In genomic region chr2:241553981-241554380, GRCh38 we compare ENCODE assay signal across 14 cellular contexts. TPM values are rescaled to one million over a fixed set of nuclear protein-coding genes. Genes with fewer than 3 reads are reported as not detected.
A peak's percentile ranks its signal among the peaks of the same experiment; 100 is the strongest.
DNase-seq lines count a peak whose midpoint lies in the region; ATAC-seq and TF ChIP-seq lines count a peak whose summit lies in the region.
"Had no signal": no experiment of that assay in that cellular context is flagged by ENCODE, and none has a peak within 500 bp of the region (broad histone marks: within the 10 kb centered on the region; RNA-seq: fewer than 3 reads in every experiment).

No MANE protein-coding gene starts in this region.

- no peak overlapping the region for H3K4me3 Mint-ChIP-seq in activated CD8-positive, alpha-beta T cell treated with anti-CD3 and anti-CD28 coated beads, Interleukin-2, amount 10 ng/mL, durations not matched to agents 7 days and 5 days
- no peak overlapping the region for H3K4me3 Mint-ChIP-seq in activated CD8-positive, alpha-beta T cell treated with anti-CD3 and anti-CD28 coated beads for 36 hours
- H3K4me3 Mint-ChIP-seq in H9: no peak overlapping the region
- H3K4me3 Mint-ChIP-seq: CD4-positive, CD25-positive, alpha-beta regulatory T cell had no signal

- H4K20me1 ChIP-seq in H9 (ENCODE audit: control insufficient read depth, insufficient read depth, insufficient read length): no peaks in the 10 kb centered on the region

- peaks cover 5% of the 10 kb centered on the region; the same call in 1 of the 2 replicates for H3K4me1 ChIP-seq in H9 (ENCODE audit: insufficient read depth, low read length)
- H3K4me1 ChIP-seq in subcutaneous abdominal adipose tissue (ENCODE audit: control insufficient read depth in 5 of 5, insufficient read depth in 5 of 5, low read length in 5 of 5): peaks cover 8 to 68% (median 61%) of the 10 kb centered on the region in 5 donors
- peaks cover 21% of the 10 kb centered on the region for H3K4me1 ChIP-seq in lower lobe of right lung

- no peak overlapping the region for H3K56ac ChIP-seq in H9 (ENCODE audit: insufficient read length, low read depth, low read length)

- no peaks in the 10 kb centered on the region for H3K9me3 ChIP-seq in H9 (ENCODE audit: control insufficient read depth, low read depth, low read length)
- H3K9me3 ChIP-seq in subcutaneous abdominal adipose tissue (ENCODE audit: control insufficient read depth in 5 of 5, low read length in 5 of 5): peaks cover 0 to 6% (median 5%) of the 10 kb centered on the region in 5 donors
- H3K9me3 ChIP-seq in lower lobe of right lung: peaks cover 5% of the 10 kb centered on the region

- DNase-seq in activated CD8-positive, alpha-beta T cell treated with anti-CD3 and anti-CD28 coated beads, Interleukin-2, amount 10 ng/mL, durations not matched to agents 7 days and 5 days: no peak
- DNase-seq in activated CD8-positive, alpha-beta T cell treated with anti-CD3 and anti-CD28 coated beads for 36 hours: no peak
- peak; percentile 24 for DNase-seq in H9
- peak; percentile 44 for DNase-seq in islet precursor cell
- DNase-seq in lower lobe of right lung: no peak
- DNase-seq in substantia nigra (lab: John Stamatoyannopoulos, UW): no peak
- DNase-seq: 8988T; AML-193; CD4-positive, CD25-positive, alpha-beta regulatory T cell; DMS53; GF-D8 had no signal

- peaks cover 4% of the 10 kb centered on the region for H3K36me3 Mint-ChIP-seq in activated CD8-positive, alpha-beta T cell treated with anti-CD3 and anti-CD28 coated beads, Interleukin-2, amount 10 ng/mL, durations not matched to agents 7 days and 5 days (ENCODE audit: low read depth)
- H3K36me3 Mint-ChIP-seq in activated CD8-positive, alpha-beta T cell treated with anti-CD3 and anti-CD28 coated beads for 36 hours (ENCODE audit: low read depth): peaks cover 4% of the 10 kb centered on the region
- peaks cover 0 to 4% (median 3%) of the 10 kb centered on the region in 3 experiments; a peak in 3 of 7 replicates for H3K36me3 Mint-ChIP-seq in H9 (ENCODE audit: insufficient read depth in 1 of 3, low read depth in 3 of 3)
- H3K36me3 Mint-ChIP-seq: CD4-positive, CD25-positive, alpha-beta regulatory T cell had no signal

- H2AFZ ChIP-seq in H9 (ENCODE audit: low read length): no peak overlapping the region

- no peak overlapping the region for H3K4me3 ChIP-seq in subcutaneous abdominal adipose tissue (ENCODE audit: low read depth in 1 of 5, low read length in 5 of 5)
- H3K4me3 ChIP-seq in lower lobe of right lung: no peak overlapping the region
- H3K4me3 ChIP-seq: BLaER1 treated with 17β-estradiol and CSF1 and Interleukin-3, amounts not matched to agents 10 nM and 100 nM had no signal

- no peak overlapping the region; the same call in 1 of the 2 replicates for H3K14ac ChIP-seq in H9 (ENCODE audit: insufficient read depth, low read length)

- POLR2A ChIA-PET in activated CD8-positive, alpha-beta T cell treated with anti-CD3 and anti-CD28 coated beads, Interleukin-2, amount 10 ng/mL, durations not matched to agents 7 days and 5 days (lab: Charles Lee): no interaction called here
- POLR2A ChIA-PET in activated CD8-positive, alpha-beta T cell treated with anti-CD3 and anti-CD28 coated beads for 36 hours (lab: Charles Lee): no interaction called here

- no peak overlapping the region for H3K18ac ChIP-seq in H9 (ENCODE audit: insufficient read length, low read depth, low read length)

- H4K91ac ChIP-seq in H9 (ENCODE audit: insufficient read length, low read depth, low read length): no peak overlapping the region

- H4K8ac ChIP-seq in H9 (replicated peaks; ENCODE audit: insufficient read length, low read depth, low read length): no peak overlapping the region

- no peaks in the 10 kb centered on the region for H3K23me2 ChIP-seq in H9 (ENCODE audit: insufficient read length, low read depth, low read length, poor library complexity, severe bottlenecking)

- H3T11ph ChIP-seq in H9 (ENCODE audit: low read length): no peak overlapping the region

- peaks cover 11% of the 10 kb centered on the region for H3K4me1 Mint-ChIP-seq in activated CD8-positive, alpha-beta T cell treated with anti-CD3 and anti-CD28 coated beads, Interleukin-2, amount 10 ng/mL, durations not matched to agents 7 days and 5 days (ENCODE audit: low read depth)
- H3K4me1 Mint-ChIP-seq in activated CD8-positive, alpha-beta T cell treated with anti-CD3 and anti-CD28 coated beads for 36 hours (ENCODE audit: low read depth): peaks cover 3% of the 10 kb centered on the region
- peaks cover 17 to 22% of the 10 kb centered on the region in 2 experiments for H3K4me1 Mint-ChIP-seq in H9

- H3K36me3 ChIP-seq in subcutaneous abdominal adipose tissue (ENCODE audit: control insufficient read depth in 5 of 5, insufficient read depth in 5 of 5, low read length in 5 of 5) (no peaks in the 10 kb centered on the region), lower lobe of right lung (no peaks in the 10 kb centered on the region)
- H3K36me3 ChIP-seq: BLaER1 treated with 17β-estradiol and CSF1 and Interleukin-3, amounts not matched to agents 10 nM and 100 nM had no signal

- H3K79me1 ChIP-seq in H9 (ENCODE audit: insufficient read depth, low read depth, low read length, poor library complexity, severe bottlenecking): no peaks in the 10 kb centered on the region

- no peak overlapping the region for H2BK15ac ChIP-seq in H9 (ENCODE audit: low read depth, low read length)

- H3K9me3 Mint-ChIP-seq in activated CD8-positive, alpha-beta T cell treated with anti-CD3 and anti-CD28 coated beads, Interleukin-2, amount 10 ng/mL, durations not matched to agents 7 days and 5 days (ENCODE audit: insufficient read depth): no peaks in the 10 kb centered on the region
- H3K9me3 Mint-ChIP-seq in activated CD8-positive, alpha-beta T cell treated with anti-CD3 and anti-CD28 coated beads for 36 hours: peaks cover 19% of the 10 kb centered on the region
- H3K9me3 Mint-ChIP-seq in H9: peaks cover 0 to 3% of the 10 kb centered on the region in 2 experiments; a peak in 2 of 5 replicates

- no peak overlapping the region for H3K4me2 ChIP-seq in H9 (ENCODE audit: insufficient read depth, insufficient read length, low read length)
- H3K4me2 ChIP-seq: BLaER1 treated with 17β-estradiol and CSF1 and Interleukin-3, amounts not matched to agents 10 nM and 100 nM had no signal

- H2BK5ac ChIP-seq in H9 (ENCODE audit: insufficient read length, low read length): no peak overlapping the region

- no peak for TF ChIP-seq CTCF in activated CD8-positive, alpha-beta T cell treated with anti-CD3 and anti-CD28 coated beads for 36 hours (IDR thresholded peaks at IDR 0.05)
- no peak for TF ChIP-seq CTCF in H9 (conservative IDR thresholded peaks at IDR 0.05)
- TF ChIP-seq CTCF in lower lobe of right lung (IDR thresholded peaks at IDR 0.05): no peak

- intact Hi-C loops in activated CD8-positive, alpha-beta T cell treated with anti-CD3 and anti-CD28 coated beads for 36 hours (cut with micrococcal nuclease): no loop called here
- intact Hi-C loops in lower lobe of right lung (cut with DNase I): no loop called here

- no peak overlapping the region for H2BK120ac ChIP-seq in H9 (ENCODE audit: low read depth, low read length, poor library complexity, severe bottlenecking)

- no peak overlapping the region for H2AK5ac ChIP-seq in H9 (ENCODE audit: insufficient read length, low read length)

- H3K27me3 Mint-ChIP-seq in activated CD8-positive, alpha-beta T cell treated with anti-CD3 and anti-CD28 coated beads, Interleukin-2, amount 10 ng/mL, durations not matched to agents 7 days and 5 days (ENCODE audit: low read depth): peaks cover 24% of the 10 kb centered on the region
- peaks cover 36% of the 10 kb centered on the region for H3K27me3 Mint-ChIP-seq in activated CD8-positive, alpha-beta T cell treated with anti-CD3 and anti-CD28 coated beads for 36 hours
- H3K27me3 Mint-ChIP-seq in H9 (ENCODE audit: low read depth): peaks cover 3% of the 10 kb centered on the region

- H4K5ac ChIP-seq in H9 (ENCODE audit: insufficient read length, low read depth, low read length): no peak overlapping the region

- H2BK12ac ChIP-seq in H9 (ENCODE audit: insufficient read length, low read depth, low read length): no peak overlapping the region

- no peak for ATAC-seq in activated CD8-positive, alpha-beta T cell treated with anti-CD3 and anti-CD28 coated beads, Interleukin-2, amount 10 ng/mL, durations not matched to agents 7 days and 5 days
- no peak for ATAC-seq in activated CD8-positive, alpha-beta T cell treated with anti-CD3 and anti-CD28 coated beads for 36 hours
- ATAC-seq in HG03354 (IDR thresholded peaks at IDR 0.05; ENCODE audit: poor library complexity, severe bottlenecking, unreplicated experiment) (no peak), lower lobe of right lung (no peak)

- no peak overlapping the region for H3K9ac ChIP-seq in H9 (ENCODE audit: extremely low read depth, insufficient read length, low read length)
- no peak overlapping the region for H3K9ac ChIP-seq in subcutaneous abdominal adipose tissue (ENCODE audit: low read length in 5 of 5)
- H3K9ac ChIP-seq: BLaER1 treated with 17β-estradiol and CSF1 and Interleukin-3, amounts not matched to agents 10 nM and 100 nM had no signal

- peak overlapping the region; percentile 13 for H3K27ac Mint-ChIP-seq in activated CD8-positive, alpha-beta T cell treated with anti-CD3 and anti-CD28 coated beads, Interleukin-2, amount 10 ng/mL, durations not matched to agents 7 days and 5 days
- no peak overlapping the region for H3K27ac Mint-ChIP-seq in activated CD8-positive, alpha-beta T cell treated with anti-CD3 and anti-CD28 coated beads for 36 hours
- H3K27ac Mint-ChIP-seq in H9: peak overlapping the region in 1 of 3 experiments; percentile 56; a peak in 2 of 7 replicates
- H3K27ac Mint-ChIP-seq: CD4-positive, CD25-positive, alpha-beta regulatory T cell had no signal

- H3K27ac ChIP-seq in H9 (ENCODE audit: insufficient read length, low read depth, low read length) (no peak overlapping the region), subcutaneous abdominal adipose tissue (ENCODE audit: low read depth, low read length) (peak overlapping the region; percentile 55), lower lobe of right lung (no peak overlapping the region), substantia nigra (ENCODE audit: low read depth, low read length, poor library complexity, severe bottlenecking) (no peak overlapping the region)
- H3K27ac ChIP-seq: BLaER1 treated with 17β-estradiol and CSF1 and Interleukin-3, amounts not matched to agents 10 nM and 100 nM had no signal

- CTCF ChIA-PET in activated CD8-positive, alpha-beta T cell treated with anti-CD3 and anti-CD28 coated beads, Interleukin-2, amount 10 ng/mL, durations not matched to agents 7 days and 5 days (lab: Charles Lee): no interaction called here
- CTCF ChIA-PET in activated CD8-positive, alpha-beta T cell treated with anti-CD3 and anti-CD28 coated beads for 36 hours (lab: Charles Lee): no interaction called here

- no CpG with 5 or more reads among the region's 6 CpGs for WGBS in H9 (ENCODE audit: extremely low coverage, insufficient read length, low lambda C conversion rate)

- H3K4ac ChIP-seq in H9 (ENCODE audit: low read depth, low read length): no peak overlapping the region

- no peak overlapping the region for H2BK20ac ChIP-seq in H9 (ENCODE audit: low read depth, low read length, poor library complexity, severe bottlenecking)

- H3K27me3 ChIP-seq in H9 (ENCODE audit: insufficient read depth, low read length) (no peaks in the 10 kb centered on the region), subcutaneous abdominal adipose tissue (ENCODE audit: control insufficient read depth in 5 of 5, insufficient read depth in 4 of 5, low read length in 5 of 5) (no peaks in the 10 kb centered on the region), lower lobe of right lung (ENCODE audit: low read depth) (peaks cover 4% of the 10 kb centered on the region)

- no peaks in the 10 kb centered on the region for H3K79me2 ChIP-seq in H9 (ENCODE audit: insufficient read depth, low read length)

- H3K23ac ChIP-seq in H9 (ENCODE audit: insufficient read length, low read depth, low read length): no peak overlapping the region

RNA-seq across cellular contexts. Expression of gene BOK, which starts 4.6 kb away (rescaled TPM):
- not detected for total RNA-seq in activated CD8-positive, alpha-beta T cell treated with anti-CD3 and anti-CD28 coated beads, Interleukin-2, amount 10 ng/mL, durations not matched to agents 7 days and 5 days
- total RNA-seq in activated CD8-positive, alpha-beta T cell treated with anti-CD3 and anti-CD28 coated beads for 36 hours: under 1 TPM; 0.16 to 0.22 TPM
- total RNA-seq in H9 (2021) (33.9 and 35.6 TPM in 2 replicates), lower lobe of right lung (44.2 TPM)
- total RNA-seq: CD4-positive, CD25-positive, alpha-beta regulatory T cell had no signal

RNA-seq across cellular contexts. Expression of gene STK25, which starts 45.6 kb away (rescaled TPM):
- 100 to 1,000 TPM; 114 to 132 TPM for total RNA-seq in activated CD8-positive, alpha-beta T cell treated with anti-CD3 and anti-CD28 coated beads, Interleukin-2, amount 10 ng/mL, durations not matched to agents 7 days and 5 days
- 100 to 1,000 TPM; 103 to 104 TPM for total RNA-seq in activated CD8-positive, alpha-beta T cell treated with anti-CD3 and anti-CD28 coated beads for 36 hours
- total RNA-seq in H9 (2021) (189 TPM in 2 replicates), lower lobe of right lung (125 TPM)

Comparison
In these comparisons a context has a peak if more than half of its experiments do, and no peak if none do; other contexts are left out.
1. DNase-seq: peak in H9 (single experiment) and islet precursor cell (single experiment); none in activated CD8-positive, alpha-beta T cell treated with anti-CD3 and anti-CD28 coated beads, Interleukin-2, amount 10 ng/mL, durations not matched to agents 7 days and 5 days (single experiment), activated CD8-positive, alpha-beta T cell treated with anti-CD3 and anti-CD28 coated beads for 36 hours (single experiment), lower lobe of right lung (single experiment) and substantia nigra (0 of 49).
2. RNA of gene BOK, which starts 4.6 kb away (total RNA-seq): 44.2 TPM in lower lobe of right lung (single experiment) and 33.9 to 35.6 TPM in H9; 0.16 to 0.22 TPM in activated CD8-positive, alpha-beta T cell treated with anti-CD3 and anti-CD28 coated beads for 36 hours and not detected in activated CD8-positive, alpha-beta T cell treated with anti-CD3 and anti-CD28 coated beads, Interleukin-2, amount 10 ng/mL, durations not matched to agents 7 days and 5 days; every median in the first group is over 10 times any median in the second.